In genomic region chr12:123253606-123254459, GRCh38 we compare ENCODE assay signal across 10 cellular contexts. TPM values are rescaled to one million over a fixed set of nuclear protein-coding genes. Genes with fewer than 3 reads are reported as not detected.
DNase-seq lines count a peak whose midpoint lies in the region; ATAC-seq and TF ChIP-seq lines count a peak whose summit lies in the region.
"Had no signal": no experiment of that assay in that cellular context is flagged by ENCODE, and none has a peak within 500 bp of the region (broad histone marks: within the 10 kb centered on the region; RNA-seq: fewer than 3 reads in every experiment).

No MANE protein-coding gene starts in this region.

- peaks cover 0 to 42% of the 10 kb centered on the region in 2 donors for H3K4me1 ChIP-seq in right atrium auricular region
- H3K4me1 ChIP-seq in tibial artery = peaks cover 0 to 33% (median 19%) of the 10 kb centered on the region in 4 donors
- H3K4me1 ChIP-seq in Karpas-422 (ENCODE audit: low read length) = no peaks in the 10 kb centered on the region

- H3K79me2 ChIP-seq in Karpas-422 (ENCODE audit: low read length) = peaks cover 30% of the 10 kb centered on the region

- H3K27me3 ChIP-seq in right atrium auricular region (no peaks in the 10 kb centered on the region), tibial artery (no peaks in the 10 kb centered on the region), Karpas-422 (ENCODE audit: low read length) (no peaks in the 10 kb centered on the region)
- H3K27me3 ChIP-seq: left lung had no signal

- no peaks in the 10 kb centered on the region for H3K9me2 ChIP-seq in Karpas-422 (replicated peaks; ENCODE audit: insufficient read depth, low read length)

- DNase-seq in Right ventricle myocardium inferior (ENCODE audit: missing footprints) (no peak), right atrium auricular region (ENCODE audit: low spot score) (no peak), cerebellum (ENCODE audit: low spot score) (peak; percentile 86), mucosa of gallbladder (ENCODE audit: low spot score) (peak; percentile 33), tibial artery (no peak), ACHN (no peak), Karpas-422 (no peak), DMS79 (lab: John Stamatoyannopoulos, UW) (no peak)
- DNase-seq: activated CD8-positive, alpha-beta memory T cell treated with anti-CD3 and anti-CD28 coated beads, Interleukin-2, amount 50 U/mL, for 4 hours had no signal

- intact Hi-C loops in Right ventricle myocardium inferior (cut with DNase I) (no loop called here), tibial artery (cut with DNase I; ENCODE audit: low total_unique reads) (no loop called here)

- ATAC-seq in Right ventricle myocardium inferior = peak; percentile 76
- ATAC-seq: left lung had no signal

- peaks cover 33% of the 10 kb centered on the region for H3K36me3 ChIP-seq in right atrium auricular region
- peaks cover 24 to 65% (median 49%) of the 10 kb centered on the region in 3 donors for H3K36me3 ChIP-seq in tibial artery
- H3K36me3 ChIP-seq in Karpas-422 (ENCODE audit: insufficient read depth, low read length) = peaks cover 13% of the 10 kb centered on the region; the same call in 1 of the 2 replicates

- in situ Hi-C loops in ACHN (cut with HindIII; ENCODE audit: low pct_ligation_motif_present, low pct_unique_long_range_greater_than_20kb, low sequenced_read_pairs) = no loop called here

- TF ChIP-seq CTCF in right atrium auricular region (IDR thresholded peaks at IDR 0.05) = no peak
- no peak for TF ChIP-seq CTCF in tibial artery (IDR thresholded peaks at IDR 0.05)

- no peak overlapping the region for H2AFZ ChIP-seq in Karpas-422 (ENCODE audit: low read length)

- H4K20me1 ChIP-seq in Karpas-422 (ENCODE audit: insufficient read depth, low read depth, low read length) = 0 out of 2 replicates have a peak, but pooled peaks cover 4% of the 10 kb centered on the region

- H3K4me2 ChIP-seq in Karpas-422 (ENCODE audit: low read depth, low read length, poor library complexity, severe bottlenecking) = no peak overlapping the region

- no peak overlapping the region for H3K9ac ChIP-seq in Karpas-422 (ENCODE audit: low read length)

- H3K27ac ChIP-seq in right atrium auricular region (peak overlapping the region in 1 of 2 donors; percentile 9), tibial artery (peak overlapping the region; percentile 39 to 43), Karpas-422 (ENCODE audit: low read length) (no peak overlapping the region)
- H3K27ac ChIP-seq: left lung had no signal

- H3K4me3 ChIP-seq in right atrium auricular region = no peak overlapping the region
- no peak overlapping the region for H3K4me3 ChIP-seq in tibial artery
- H3K4me3 ChIP-seq in Karpas-422 (ENCODE audit: low read length) = no peak overlapping the region
- H3K4me3 ChIP-seq: left lung had no signal

- H3K9me3 ChIP-seq in right atrium auricular region (no peaks in the 10 kb centered on the region), tibial artery (no peaks in the 10 kb centered on the region), Karpas-422 (ENCODE audit: low read length) (no peaks in the 10 kb centered on the region)
- H3K9me3 ChIP-seq: left lung had no signal

RNA-seq across cellular contexts. Expression of gene CDK2AP1, which starts 17.8 kb away (rescaled TPM):
- total RNA-seq in Right ventricle myocardium inferior = 74.9 TPM
- 10 to 100 TPM; 82.5 to 89.4 TPM for total RNA-seq in right atrium auricular region
- total RNA-seq in cerebellum = 84.7 TPM
- total RNA-seq in mucosa of gallbladder = 92.0 TPM
- total RNA-seq in Karpas-422 (2014; rRNA removed; shearing (Covaris generic); ENCODE audit: low replicate concordance) = 71.1 and 101 TPM in 2 replicates

RNA-seq across cellular contexts. Expression of gene MTRFR, which starts 20.6 kb away (rescaled TPM):
- total RNA-seq in Right ventricle myocardium inferior (8.1 TPM), right atrium auricular region (10 to 100 TPM in 1 of 2 donors, 1 to 10 TPM in 1; 7.8 to 13.9 TPM), cerebellum (13.0 TPM), mucosa of gallbladder (14.0 TPM)
- 19.4 and 19.6 TPM in 2 replicates for total RNA-seq in Karpas-422 (2014; rRNA removed; shearing (Covaris generic); ENCODE audit: low replicate concordance)

RNA-seq across cellular contexts. Expression of gene MPHOSPH9, which starts 20.9 kb away (rescaled TPM):
- total RNA-seq in Right ventricle myocardium inferior (21.3 TPM), right atrium auricular region (10 to 100 TPM; 21.0 to 33.7 TPM), cerebellum (95.9 TPM), mucosa of gallbladder (14.5 TPM)
- total RNA-seq in Karpas-422 (2014; rRNA removed; shearing (Covaris generic); ENCODE audit: low replicate concordance) = 61.7 and 84.9 TPM in 2 replicates

Comparison
In these comparisons a context has a peak if more than half of its experiments do, and no peak if none do; other contexts are left out.
1. DNase-seq: peak in cerebellum (single experiment) and mucosa of gallbladder (single experiment); none in Right ventricle myocardium inferior (single experiment), right atrium auricular region (single experiment), tibial artery (0 of 2), ACHN (single experiment), Karpas-422 (single experiment) and DMS79 (single experiment).